ENCODE assay signal across 1 cellular context in genomic region chr11:46643531-46643930, GRCh38.
TF ChIP-seq lines count a peak whose summit lies in the region.

No MANE protein-coding gene starts in this region.

TF ChIP-seq in GM23338, 12 proteins besides CTCF, POLR2A, EP300 and RAD21 (continued from another document):
- TF ChIP-seq, protein P1, sequence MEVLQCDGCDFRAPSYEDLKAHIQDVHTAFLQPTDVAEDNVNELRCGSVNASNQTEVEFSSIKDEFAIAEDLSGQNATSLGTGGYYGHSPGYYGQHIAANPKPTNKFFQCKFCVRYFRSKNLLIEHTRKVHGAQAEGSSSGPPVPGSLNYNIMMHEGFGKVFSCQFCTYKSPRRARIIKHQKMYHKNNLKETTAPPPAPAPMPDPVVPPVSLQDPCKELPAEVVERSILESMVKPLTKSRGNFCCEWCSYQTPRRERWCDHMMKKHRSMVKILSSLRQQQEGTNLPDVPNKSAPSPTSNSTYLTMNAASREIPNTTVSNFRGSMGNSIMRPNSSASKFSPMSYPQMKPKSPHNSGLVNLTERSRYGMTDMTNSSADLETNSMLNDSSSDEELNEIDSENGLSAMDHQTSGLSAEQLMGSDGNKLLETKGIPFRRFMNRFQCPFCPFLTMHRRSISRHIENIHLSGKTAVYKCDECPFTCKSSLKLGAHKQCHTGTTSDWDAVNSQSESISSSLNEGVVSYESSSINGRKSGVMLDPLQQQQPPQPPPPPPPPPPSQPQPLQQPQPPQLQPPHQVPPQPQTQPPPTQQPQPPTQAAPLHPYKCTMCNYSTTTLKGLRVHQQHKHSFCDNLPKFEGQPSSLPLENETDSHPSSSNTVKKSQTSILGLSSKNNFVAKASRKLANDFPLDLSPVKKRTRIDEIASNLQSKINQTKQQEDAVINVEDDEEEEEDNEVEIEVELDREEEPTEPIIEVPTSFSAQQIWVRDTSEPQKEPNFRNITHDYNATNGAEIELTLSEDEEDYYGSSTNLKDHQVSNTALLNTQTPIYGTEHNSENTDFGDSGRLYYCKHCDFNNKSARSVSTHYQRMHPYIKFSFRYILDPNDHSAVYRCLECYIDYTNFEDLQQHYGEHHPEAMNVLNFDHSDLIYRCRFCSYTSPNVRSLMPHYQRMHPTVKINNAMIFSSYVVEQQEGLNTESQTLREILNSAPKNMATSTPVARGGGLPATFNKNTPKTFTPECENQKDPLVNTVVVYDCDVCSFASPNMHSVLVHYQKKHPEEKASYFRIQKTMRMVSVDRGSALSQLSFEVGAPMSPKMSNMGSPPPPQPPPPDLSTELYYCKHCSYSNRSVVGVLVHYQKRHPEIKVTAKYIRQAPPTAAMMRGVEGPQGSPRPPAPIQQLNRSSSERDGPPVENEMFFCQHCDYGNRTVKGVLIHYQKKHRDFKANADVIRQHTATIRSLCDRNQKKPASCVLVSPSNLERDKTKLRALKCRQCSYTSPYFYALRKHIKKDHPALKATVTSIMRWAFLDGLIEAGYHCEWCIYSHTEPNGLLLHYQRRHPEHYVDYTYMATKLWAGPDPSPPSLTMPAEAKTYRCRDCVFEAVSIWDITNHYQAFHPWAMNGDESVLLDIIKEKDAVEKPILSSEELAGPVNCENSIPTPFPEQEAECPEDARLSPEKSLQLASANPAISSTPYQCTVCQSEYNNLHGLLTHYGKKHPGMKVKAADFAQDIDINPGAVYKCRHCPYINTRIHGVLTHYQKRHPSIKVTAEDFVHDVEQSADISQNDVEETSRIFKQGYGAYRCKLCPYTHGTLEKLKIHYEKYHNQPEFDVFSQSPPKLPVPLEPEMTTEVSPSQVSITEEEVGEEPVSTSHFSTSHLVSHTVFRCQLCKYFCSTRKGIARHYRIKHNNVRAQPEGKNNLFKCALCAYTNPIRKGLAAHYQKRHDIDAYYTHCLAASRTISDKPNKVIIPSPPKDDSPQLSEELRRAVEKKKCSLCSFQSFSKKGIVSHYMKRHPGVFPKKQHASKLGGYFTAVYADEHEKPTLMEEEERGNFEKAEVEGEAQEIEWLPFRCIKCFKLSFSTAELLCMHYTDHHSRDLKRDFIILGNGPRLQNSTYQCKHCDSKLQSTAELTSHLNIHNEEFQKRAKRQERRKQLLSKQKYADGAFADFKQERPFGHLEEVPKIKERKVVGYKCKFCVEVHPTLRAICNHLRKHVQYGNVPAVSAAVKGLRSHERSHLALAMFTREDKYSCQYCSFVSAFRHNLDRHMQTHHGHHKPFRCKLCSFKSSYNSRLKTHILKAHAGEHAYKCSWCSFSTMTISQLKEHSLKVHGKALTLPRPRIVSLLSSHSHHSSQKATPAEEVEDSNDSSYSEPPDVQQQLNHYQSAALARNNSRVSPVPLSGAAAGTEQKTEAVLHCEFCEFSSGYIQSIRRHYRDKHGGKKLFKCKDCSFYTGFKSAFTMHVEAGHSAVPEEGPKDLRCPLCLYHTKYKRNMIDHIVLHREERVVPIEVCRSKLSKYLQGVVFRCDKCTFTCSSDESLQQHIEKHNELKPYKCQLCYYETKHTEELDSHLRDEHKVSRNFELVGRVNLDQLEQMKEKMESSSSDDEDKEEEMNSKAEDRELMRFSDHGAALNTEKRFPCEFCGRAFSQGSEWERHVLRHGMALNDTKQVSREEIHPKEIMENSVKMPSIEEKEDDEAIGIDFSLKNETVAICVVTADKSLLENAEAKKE (CRISPR knock-in tag; IDR thresholded peaks at IDR 0.05): no peak
- TF ChIP-seq, protein P2, sequence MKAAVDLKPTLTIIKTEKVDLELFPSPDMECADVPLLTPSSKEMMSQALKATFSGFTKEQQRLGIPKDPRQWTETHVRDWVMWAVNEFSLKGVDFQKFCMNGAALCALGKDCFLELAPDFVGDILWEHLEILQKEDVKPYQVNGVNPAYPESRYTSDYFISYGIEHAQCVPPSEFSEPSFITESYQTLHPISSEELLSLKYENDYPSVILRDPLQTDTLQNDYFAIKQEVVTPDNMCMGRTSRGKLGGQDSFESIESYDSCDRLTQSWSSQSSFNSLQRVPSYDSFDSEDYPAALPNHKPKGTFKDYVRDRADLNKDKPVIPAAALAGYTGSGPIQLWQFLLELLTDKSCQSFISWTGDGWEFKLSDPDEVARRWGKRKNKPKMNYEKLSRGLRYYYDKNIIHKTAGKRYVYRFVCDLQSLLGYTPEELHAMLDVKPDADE (IDR thresholded peaks at IDR 0.05): no peak
- TF ChIP-seq CREB1 (CRISPR knock-in tag; IDR thresholded peaks at IDR 0.05; ENCODE audit: low read depth): no peak
- TF ChIP-seq EZH2phosphoT487 (IDR thresholded peaks at IDR 0.05; ENCODE audit: unreplicated experiment): no peak
- no peak for TF ChIP-seq STAT1 (IDR thresholded peaks at IDR 0.05; ENCODE audit: unreplicated experiment)
- TF ChIP-seq ZNF114 (CRISPR knock-in tag; IDR thresholded peaks at IDR 0.05): no peak
- no peak for TF ChIP-seq REST (IDR thresholded peaks at IDR 0.05; ENCODE audit: unreplicated experiment)
- no peak for TF ChIP-seq JUNB (IDR thresholded peaks at IDR 0.05; ENCODE audit: unreplicated experiment)
- no peak for TF ChIP-seq ZNF331 (CRISPR knock-in tag; IDR thresholded peaks at IDR 0.05; ENCODE audit: low read depth)
- TF ChIP-seq EZH2 (IDR thresholded peaks at IDR 0.05; ENCODE audit: low read depth, unreplicated experiment): no peak
- no peak for TF ChIP-seq NANOG (IDR thresholded peaks at IDR 0.05; ENCODE audit: borderline replicate concordance)
TF ChIP-seq in GM23338: peak in this region for 0.
